ENCODE assay signal across 20 cellular contexts in the genomic region with DNA sequence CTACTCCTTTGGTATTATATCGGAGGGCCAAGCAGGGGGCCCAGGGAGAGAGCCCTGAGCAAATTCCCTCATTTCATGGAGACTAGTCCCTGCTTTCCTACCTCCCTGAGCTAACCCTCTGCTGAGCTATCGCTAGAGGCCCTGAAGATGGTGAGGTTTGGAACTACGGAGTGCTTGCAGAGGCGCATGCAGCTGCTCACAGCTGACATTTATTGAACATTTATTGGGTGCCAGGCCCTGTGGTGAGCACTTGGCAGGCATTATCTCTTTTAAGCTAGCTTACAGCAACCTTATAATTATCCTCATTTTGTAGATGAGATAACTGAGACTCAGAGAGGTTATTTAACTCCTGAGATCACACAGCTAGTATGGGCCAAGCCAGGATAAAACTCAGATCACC. TPM values are rescaled to one million over a fixed set of nuclear protein-coding genes. Genes with fewer than 3 reads are reported as not detected.
DNase-seq lines count a peak whose midpoint lies in the region; ATAC-seq and TF ChIP-seq lines count a peak whose summit lies in the region.
"Had no signal": no experiment of that assay in that cellular context is flagged by ENCODE, and none has a peak within 500 bp of the region (broad histone marks: within the 10 kb centered on the region; RNA-seq: fewer than 3 reads in every experiment).

No MANE protein-coding gene starts in this region.

- H3K27me3 ChIP-seq in WERI-Rb-1 (ENCODE audit: insufficient read depth, low read depth, severe bottlenecking) = no peaks in the 10 kb centered on the region
- H3K27me3 ChIP-seq in esophagus squamous epithelium = no peaks in the 10 kb centered on the region
- no peaks in the 10 kb centered on the region for H3K27me3 ChIP-seq in upper lobe of left lung
- H3K27me3 ChIP-seq: Peyer's patch had no signal

- H3K36me3 ChIP-seq in WERI-Rb-1 (no peaks in the 10 kb centered on the region), esophagus squamous epithelium (peaks cover 0 to 21% (median 0%) of the 10 kb centered on the region in 3 donors), upper lobe of left lung (no peaks in the 10 kb centered on the region)
- H3K36me3 ChIP-seq: Peyer's patch had no signal

- no peak for TF ChIP-seq CTCF in WERI-Rb-1 (IDR thresholded peaks at IDR 0.05; ENCODE audit: low read depth, low read length)
- TF ChIP-seq CTCF in esophagus squamous epithelium (IDR thresholded peaks at IDR 0.05) = no peak
- TF ChIP-seq CTCF in upper lobe of left lung (IDR thresholded peaks at IDR 0.05) = no peak

- ATAC-seq in upper lobe of left lung (ENCODE audit: low FRiP score in 2 of 2) (no peak), HG02852 (IDR thresholded peaks at IDR 0.05; ENCODE audit: unreplicated experiment) (no peak)
- ATAC-seq: HCT116, K562 had no signal

- H3K27ac ChIP-seq in WERI-Rb-1 (peak overlapping the region; percentile 42), esophagus squamous epithelium (peak overlapping the region; percentile 81 to 94 (median 85)), skin epidermis (peak overlapping the region in 19 of 21 experiments; percentile 0 to 83 (median 63)), upper lobe of left lung (no peak overlapping the region)
- H3K27ac ChIP-seq: 22Rv1, C4-2B, Peyer's patch had no signal

- TF ChIP-seq POLR2A in esophagus squamous epithelium (IDR thresholded peaks at IDR 0.05) = no peak
- TF ChIP-seq POLR2A in upper lobe of left lung (IDR thresholded peaks at IDR 0.05) = no peak

- no peaks in the 10 kb centered on the region for H3K9me3 ChIP-seq in WERI-Rb-1 (ENCODE audit: severe bottlenecking)
- no peaks in the 10 kb centered on the region for H3K9me3 ChIP-seq in esophagus squamous epithelium
- no peaks in the 10 kb centered on the region for H3K9me3 ChIP-seq in upper lobe of left lung
- H3K9me3 ChIP-seq: Peyer's patch had no signal

- H3K4me1 ChIP-seq in esophagus squamous epithelium (peaks cover 19 to 100% (median 42%) of the 10 kb centered on the region in 3 donors), upper lobe of left lung (peaks cover 0 to 3% (median 0%) of the 10 kb centered on the region in 4 donors)
- H3K4me1 ChIP-seq: Peyer's patch had no signal

- H3K4me3 ChIP-seq in WERI-Rb-1 (ENCODE audit: low read depth, low read length) = no peak overlapping the region
- no peak overlapping the region for H3K4me3 ChIP-seq in esophagus squamous epithelium
- H3K4me3 ChIP-seq in skin epidermis = no peak overlapping the region
- no peak overlapping the region for H3K4me3 ChIP-seq in upper lobe of left lung
- H3K4me3 ChIP-seq: K562, Peyer's patch had no signal

- intact Hi-C loops in esophagus squamous epithelium (cut with DNase I) = no loop called here

- DNase-seq in DMS 273 (lab: John Stamatoyannopoulos, UW; ENCODE audit: unreplicated experiment) (peak; percentile 35), DMS 273 treated with DMSO at 0.1 percent for 48 hours (lab: John Stamatoyannopoulos, UW) (no peak), WERI-Rb-1 (no peak), esophagus squamous epithelium (lab: John Stamatoyannopoulos, UW) (no peak), upper lobe of left lung (no peak), hepatic stellate cell (ENCODE audit: low spot score) (no peak)
- DNase-seq: AML-193, GDM1, GOT3, NCI-H1105 treated with DMSO at 0.1 percent for 48 hours, NCI-H2107, NCI-H226, Peyer's patch, Right ventricle myocardium superior had no signal

- WGBS in esophagus squamous epithelium, 2 donors = 22 to 59% methylated on average over 3 to 4 of the region's 4 CpGs
- 85 to 93% methylated on average over 4 of the region's 4 CpGs for WGBS in upper lobe of left lung, 2 donors

- no peak for TF ChIP-seq EP300 in upper lobe of left lung (IDR thresholded peaks at IDR 0.05)

RNA-seq across cellular contexts. Expression of a gene that starts 9.8 kb away (rescaled TPM):
- 100 to 1,000 TPM in 1 of 4 donors, 10 to 100 TPM in 3; 86.5 to 117 (median 99.0) TPM for total RNA-seq in esophagus squamous epithelium
- 1 to 10 TPM in 1 of 6 donors, under 1 TPM in 4, not detected in 1; under 0.01 to 2.3 (median 0.06) TPM for total RNA-seq in upper lobe of left lung
- total RNA-seq: K562, Right ventricle myocardium superior had no signal

Comparison
In these comparisons a context has a peak if more than half of its experiments do, and no peak if none do; other contexts are left out.
1. H3K27ac ChIP-seq: peak in WERI-Rb-1 (single experiment), esophagus squamous epithelium (4 of 4) and skin epidermis (19 of 21); none in upper lobe of left lung (0 of 4).
2. RNA of a gene that starts 9.8 kb away (total RNA-seq): 86.5 to 117 TPM in esophagus squamous epithelium; under 0.01 to 2.3 TPM in upper lobe of left lung; every median in the first group is over 10 times any median in the second.